Comparison of ENCODE assay signal across 11 cellular contexts in the genomic region with DNA sequence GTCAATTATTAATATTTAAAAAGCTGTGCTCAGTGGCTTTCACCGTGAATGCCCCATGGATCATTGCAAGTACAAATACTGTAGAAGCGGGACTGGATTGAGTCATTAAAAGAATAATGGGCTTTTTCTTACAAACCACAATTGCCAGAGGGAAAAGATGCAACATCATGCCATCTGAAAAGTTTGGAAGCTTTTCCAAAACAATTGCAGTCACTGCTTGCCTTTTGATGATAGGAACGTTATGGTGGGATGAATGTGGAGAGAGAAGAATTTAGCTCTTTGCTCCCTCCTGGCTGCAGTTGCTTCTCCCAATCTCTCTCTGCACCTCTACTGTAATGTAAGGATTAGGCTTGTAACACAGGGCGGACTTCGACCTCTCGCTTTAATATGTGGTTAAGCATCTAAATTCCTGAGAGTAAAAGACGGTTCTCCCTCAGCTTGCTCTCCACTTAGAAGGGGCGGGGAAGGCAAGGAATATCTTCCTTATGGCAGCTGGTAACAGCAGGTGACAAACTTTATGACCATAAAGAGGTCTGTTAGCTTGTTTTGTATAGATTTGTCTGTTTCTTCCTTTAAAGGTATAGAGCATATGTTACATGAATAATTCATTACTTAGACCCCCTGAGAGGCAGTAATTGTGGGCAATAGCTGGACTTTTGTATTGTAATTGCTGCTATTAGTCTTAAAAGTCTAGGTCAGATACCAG.
DNase-seq lines count a peak whose midpoint lies in the region; ATAC-seq and TF ChIP-seq lines count a peak whose summit lies in the region.
"Had no signal": no experiment of that assay in that cellular context is flagged by ENCODE, and none has a peak within 500 bp of the region (broad histone marks: within the 10 kb centered on the region; RNA-seq: fewer than 3 reads in every experiment).

No MANE protein-coding gene starts in this region.

- TF ChIP-seq CTCF in ascending aorta (IDR thresholded peaks at IDR 0.05) = no peak

- H3K4me1 ChIP-seq in adipocyte (ENCODE audit: control insufficient read depth, insufficient read depth, low read length) = peaks cover 27% of the 10 kb centered on the region
- H3K4me1 ChIP-seq in ascending aorta = peaks cover 0 to 13% of the 10 kb centered on the region in 2 donors
- H3K4me1 ChIP-seq: gastrocnemius medialis had no signal

- in situ Hi-C loops in ACHN (cut with HindIII; ENCODE audit: low pct_ligation_motif_present, low pct_unique_long_range_greater_than_20kb, low sequenced_read_pairs) = no loop called here

- H3K27ac ChIP-seq in KOPT-K1 (ENCODE audit: low read depth, low read length, poor library complexity, severe bottlenecking) = peak overlapping the region; percentile 65
- no peak overlapping the region for H3K27ac ChIP-seq in ascending aorta
- H3K27ac ChIP-seq: gastrocnemius medialis, KMS-11 had no signal

- H3K36me3 ChIP-seq in KOPT-K1 (ENCODE audit: insufficient read depth, low read length) (no peaks in the 10 kb centered on the region), adipocyte (ENCODE audit: control insufficient read depth, insufficient read depth, low read length, severe bottlenecking) (no peaks in the 10 kb centered on the region), ascending aorta (no peaks in the 10 kb centered on the region)
- H3K36me3 ChIP-seq: gastrocnemius medialis had no signal

- H3K4me3 ChIP-seq in adipocyte (ENCODE audit: low read length) = no peak overlapping the region
- no peak overlapping the region for H3K4me3 ChIP-seq in ascending aorta
- H3K4me3 ChIP-seq: gastrocnemius medialis had no signal

- no peaks in the 10 kb centered on the region for H3K9me3 ChIP-seq in KOPT-K1 (ENCODE audit: insufficient read depth, low read length, poor library complexity, severe bottlenecking)
- no peaks in the 10 kb centered on the region for H3K9me3 ChIP-seq in adipocyte (ENCODE audit: control insufficient read depth, low read length)
- H3K9me3 ChIP-seq in ascending aorta = no peaks in the 10 kb centered on the region
- H3K9me3 ChIP-seq: gastrocnemius medialis had no signal

- no peak for ATAC-seq in Right ventricle myocardium superior (ENCODE audit: poor library complexity)
- ATAC-seq: gastrocnemius medialis had no signal

- H3K9ac ChIP-seq in adipocyte (ENCODE audit: low read length) = no peak overlapping the region
- H3K9ac ChIP-seq: KMS-11 had no signal

- intact Hi-C loops in Right ventricle myocardium superior (cut with DNase I) (no loop called here), ascending aorta (cut with DNase I) (no loop called here)

- DNase-seq in ACHN (peak; percentile 76), adipocyte (ENCODE audit: low read depth) (peak; percentile 59), kidney tubule cell (ENCODE audit: low spot score) (peak; percentile 72), NCI-H128 (lab: John Stamatoyannopoulos, UW; ENCODE audit: unreplicated experiment) (no peak), Right ventricle myocardium superior (no peak), ascending aorta (ENCODE audit: low spot score in 2 of 2) (no peak)
- no peak for DNase-seq in activated CD4-positive, alpha-beta T cell treated with anti-CD3 and anti-CD28 coated beads, Interleukin-2, amount 50 U/mL, for 1 hour
- DNase-seq: activated naive CD4-positive, alpha-beta T cell treated with anti-CD3 and anti-CD28 coated beads for 36 hours; gastrocnemius medialis had no signal

- H3K27me3 ChIP-seq in adipocyte (replicated peaks; ENCODE audit: control insufficient read depth, insufficient read depth, low read length) (no peaks in the 10 kb centered on the region), ascending aorta (no peaks in the 10 kb centered on the region)
- H3K27me3 ChIP-seq: gastrocnemius medialis had no signal

Comparison
In these comparisons a context has a peak if more than half of its experiments do, and no peak if none do; other contexts are left out.
1. DNase-seq: peak in ACHN (single experiment), adipocyte (single experiment) and kidney tubule cell (single experiment); none in activated CD4-positive, alpha-beta T cell treated with anti-CD3 and anti-CD28 coated beads, Interleukin-2, amount 50 U/mL, for 1 hour (single experiment), NCI-H128 (single experiment), Right ventricle myocardium superior (single experiment) and ascending aorta (0 of 2).